In genomic region chr7:54904130-54904529, GRCh38 we compare ENCODE assay signal across 12 cellular contexts.
DNase-seq lines count a peak whose midpoint lies in the region; ATAC-seq and TF ChIP-seq lines count a peak whose summit lies in the region.
"Had no signal": no experiment of that assay in that cellular context is flagged by ENCODE, and none has a peak within 500 bp of the region (broad histone marks: within the 10 kb centered on the region; RNA-seq: fewer than 3 reads in every experiment).

No MANE protein-coding gene starts in this region.

- peaks cover 0 to 6% (median 0%) of the 10 kb centered on the region in 12 donors for H3K9me3 ChIP-seq in heart left ventricle

- 57 to 76% (median 63%) methylated on average over 4 of the region's 4 CpGs for WGBS in heart left ventricle, 4 donors

- no peak overlapping the region for H3K4me3 ChIP-seq in heart left ventricle

- H3K27ac ChIP-seq in heart left ventricle: peak overlapping the region in 1 of 12 donors; percentile 21

- no peaks in the 10 kb centered on the region for H3K36me3 ChIP-seq in heart left ventricle

- TF ChIP-seq POLR2A in heart left ventricle (IDR thresholded peaks at IDR 0.05): no peak

- DNase-seq in EH (ENCODE audit: low read depth): peak; percentile 97
- peak; percentile 53 for DNase-seq in amniotic epithelial cell (ENCODE audit: low read depth)
- peak in 1 of 5 donors; percentile 14 for DNase-seq in heart left ventricle
- DNase-seq in sciatic nerve (ENCODE audit: low spot score): no peak
- no peak for DNase-seq in C1 segment of cervical spinal cord (lab: John Stamatoyannopoulos, UW)
- no peak for DNase-seq in SKM-1 treated with dmso at 0.1 percent for 144 hours (lab: John Stamatoyannopoulos, UW; ENCODE audit: unreplicated experiment)
- no peak for DNase-seq in SIG-M5 treated with dmso at 0.1 percent for 504 hours (lab: John Stamatoyannopoulos, UW; ENCODE audit: unreplicated experiment)
- DNase-seq: activated CD8-positive, alpha-beta memory T cell treated with anti-CD3 and anti-CD28 coated beads, Interleukin-2, amount 50 U/mL, for 4 hours; activated naive CD8-positive, alpha-beta T cell treated with anti-CD3 and anti-CD28 coated beads, Interleukin-2, amount 50 U/mL, for 24 hours; NCI-H510A treated with DMSO at 0.1 percent for 48 hours; nephron progenitor cell had no signal

- no peaks in the 10 kb centered on the region for H3K4me1 ChIP-seq in heart left ventricle

- no peak for TF ChIP-seq CTCF in heart left ventricle (IDR thresholded peaks at IDR 0.05)

- peaks cover 0 to 4% (median 0%) of the 10 kb centered on the region in 9 donors for H3K27me3 ChIP-seq in heart left ventricle

- peak; percentile 74 to 98 (median 84) for ATAC-seq in heart left ventricle
- ATAC-seq in sciatic nerve: peak; percentile 98
- ATAC-seq in GM19035 (IDR thresholded peaks at IDR 0.05; ENCODE audit: unreplicated experiment): no peak
- ATAC-seq: activated naive CD8-positive, alpha-beta T cell treated with anti-CD3 and anti-CD28 coated beads, Interleukin-2, amount 50 U/mL, for 24 hours had no signal

- intact Hi-C loops in heart left ventricle (cut with DNase I): no loop called here
- intact Hi-C loops in sciatic nerve (cut with DNase I): no loop called here

Comparison
In these comparisons a context has a peak if more than half of its experiments do, and no peak if none do; other contexts are left out.
1. DNase-seq: peak in EH (single experiment) and amniotic epithelial cell (single experiment); none in sciatic nerve (single experiment), C1 segment of cervical spinal cord (0 of 14), SKM-1 treated with dmso at 0.1 percent for 144 hours (single experiment) and SIG-M5 treated with dmso at 0.1 percent for 504 hours (single experiment).